ENCODE assay signal across 9 cellular contexts in the genomic region with DNA sequence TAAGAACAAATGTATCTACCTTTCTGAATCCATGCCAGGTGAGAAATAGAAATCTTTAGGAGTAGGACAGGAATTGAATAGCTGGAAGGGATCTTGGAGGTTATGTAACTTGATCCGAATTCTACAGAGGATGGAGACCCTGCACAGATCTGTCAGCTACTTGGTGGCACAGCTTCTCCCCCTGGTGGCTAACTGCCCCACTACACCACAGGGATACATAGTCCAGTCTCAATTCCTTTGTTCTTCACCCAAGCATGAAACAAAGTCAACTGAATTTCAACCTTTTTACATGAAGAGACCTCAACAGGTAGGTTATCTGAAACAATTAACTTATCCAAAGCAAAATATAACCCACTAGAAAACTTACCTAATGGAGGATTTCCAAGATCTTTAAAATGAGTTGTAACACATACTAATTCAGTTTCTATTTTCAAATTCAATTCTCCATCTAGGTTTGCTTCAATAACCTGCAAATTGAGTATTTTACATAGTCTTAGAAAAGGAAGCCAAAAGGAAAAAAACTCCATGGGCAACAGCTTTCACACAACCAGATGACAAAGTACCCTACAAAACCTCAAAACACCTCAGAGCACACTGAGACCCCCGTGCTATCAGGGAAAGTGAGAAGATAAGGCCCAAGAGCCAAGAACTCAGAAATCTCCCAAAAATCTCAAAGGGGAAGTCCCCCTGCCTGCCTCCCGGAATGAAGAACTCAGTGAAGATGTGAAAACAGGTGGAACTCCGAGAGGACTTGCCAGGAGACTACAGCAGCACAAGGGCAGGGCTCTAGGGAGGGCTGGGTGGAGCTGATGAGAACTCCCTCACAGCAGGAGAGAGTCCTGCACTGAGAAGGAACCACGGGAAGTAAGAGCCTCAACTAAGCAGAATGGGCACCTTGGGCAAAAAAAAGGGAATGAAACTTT. TPM values are rescaled to one million over a fixed set of nuclear protein-coding genes. Genes with fewer than 3 reads are reported as not detected.
A peak's percentile ranks its signal among the peaks of the same experiment; 100 is the strongest.
DNase-seq lines count a peak whose midpoint lies in the region; ATAC-seq and TF ChIP-seq lines count a peak whose summit lies in the region.
"Had no signal": no experiment of that assay in that cellular context is flagged by ENCODE, and none has a peak within 500 bp of the region (broad histone marks: within the 10 kb centered on the region; RNA-seq: fewer than 3 reads in every experiment).

No MANE protein-coding gene starts in this region.

- H3F3A ChIP-seq in SU-DHL-6 (ENCODE audit: insufficient read depth) = peaks cover 13% of the 10 kb centered on the region; the same call in 1 of the 2 replicates

- H3K9me2 ChIP-seq in SU-DHL-6 (replicated peaks; ENCODE audit: insufficient read depth, low read length) (no peaks in the 10 kb centered on the region), hepatocyte (replicated peaks; ENCODE audit: insufficient read depth) (no peaks in the 10 kb centered on the region)

- H3K9ac ChIP-seq in SU-DHL-6 (ENCODE audit: low read length) = no peak overlapping the region

- H3K4me1 ChIP-seq in ascending aorta (no peaks in the 10 kb centered on the region), hepatocyte (ENCODE audit: insufficient read depth) (peaks cover 5% of the 10 kb centered on the region), spleen (peaks cover 3 to 32% (median 12%) of the 10 kb centered on the region in 6 donors)

- DNase-seq in EL (peak; percentile 63), LHCN-M2 (ENCODE audit: low read depth) (peak; percentile 62), ascending aorta (ENCODE audit: low spot score in 2 of 2) (no peak), hepatocyte (ENCODE audit: low spot score) (peak; percentile 79), spleen (no peak)

- H3K36me3 ChIP-seq in SU-DHL-6 (ENCODE audit: low read length) (peaks cover 37% of the 10 kb centered on the region), ascending aorta (peaks cover 68 to 79% of the 10 kb centered on the region in 2 donors), hepatocyte (replicated peaks; ENCODE audit: insufficient read depth, low read depth) (no peaks in the 10 kb centered on the region), spleen (peaks cover 10 to 97% (median 71%) of the 10 kb centered on the region in 6 donors)

- no peak for TF ChIP-seq POLR2A in spleen (IDR thresholded peaks at IDR 0.05)

- H4K20me1 ChIP-seq in SU-DHL-6 (ENCODE audit: low read depth, low read length) (no peaks in the 10 kb centered on the region), hepatocyte (ENCODE audit: insufficient read depth, poor library complexity, severe bottlenecking) (no peaks in the 10 kb centered on the region)

- peak; percentile 81 for ATAC-seq in GM21619 (IDR thresholded peaks at IDR 0.05; ENCODE audit: unreplicated experiment)
- ATAC-seq in HG02840 (IDR thresholded peaks at IDR 0.05; ENCODE audit: low FRiP score, unreplicated experiment) = no peak

- H2AFZ ChIP-seq in SU-DHL-6 (ENCODE audit: low read depth, low read length, severe bottlenecking) (no peak overlapping the region), hepatocyte (no peak overlapping the region)

- no peak overlapping the region for H3K27ac ChIP-seq in SU-DHL-6 (ENCODE audit: low read depth, low read length)
- H3K27ac ChIP-seq in ascending aorta = no peak overlapping the region
- H3K27ac ChIP-seq in hepatocyte = peak overlapping the region; percentile 10
- peak overlapping the region in 5 of 8 donors; percentile 26 to 83 (median 70) for H3K27ac ChIP-seq in spleen
- H3K27ac ChIP-seq: epithelial cell of prostate had no signal

- H3K4me3 ChIP-seq in SU-DHL-6 (ENCODE audit: insufficient read depth, low read length, poor library complexity, severe bottlenecking) (no peak overlapping the region), ascending aorta (no peak overlapping the region), hepatocyte (no peak overlapping the region), spleen (no peak overlapping the region)

- no peaks in the 10 kb centered on the region for H3K79me2 ChIP-seq in SU-DHL-6 (ENCODE audit: insufficient read depth, low read length)
- H3K79me2 ChIP-seq in hepatocyte = no peaks in the 10 kb centered on the region

- intact Hi-C loops in ascending aorta (cut with DNase I) (no loop called here), spleen (cut with DNase I; ENCODE audit: low total_unique reads) (no loop called here)

- H3K4me2 ChIP-seq in SU-DHL-6 (ENCODE audit: low read depth, low read length, poor library complexity, severe bottlenecking) = no peak overlapping the region
- no peak overlapping the region for H3K4me2 ChIP-seq in hepatocyte

- H3K9me3 ChIP-seq in SU-DHL-6 (ENCODE audit: insufficient read depth, low read length) (no peaks in the 10 kb centered on the region), ascending aorta (no peaks in the 10 kb centered on the region), hepatocyte (ENCODE audit: low read depth) (no peaks in the 10 kb centered on the region), spleen (no peaks in the 10 kb centered on the region)

- TF ChIP-seq CTCF in SU-DHL-6 (IDR thresholded peaks at IDR 0.05; ENCODE audit: insufficient read depth, low read length, poor library complexity, severe bottlenecking) = peak; percentile 91
- peak; percentile 53 to 70 (median 69) for TF ChIP-seq CTCF in ascending aorta (IDR thresholded peaks at IDR 0.05)
- peak; percentile 85 for TF ChIP-seq CTCF in hepatocyte (IDR thresholded peaks at IDR 0.05; ENCODE audit: poor library complexity)
- TF ChIP-seq CTCF in spleen (IDR thresholded peaks at IDR 0.05 in 8 of 11, conservative IDR thresholded peaks at IDR 0.05 in 3 of 11) = peak; percentile 55 to 87 (median 80)

- WGBS in hepatocyte (ENCODE audit: low lambda C conversion rate, missing lambda C conversion rate) = 74% methylated on average over 5 of the region's 5 CpGs
- WGBS in spleen, 5 donors = 67 to 82% (median 71%) methylated on average over 5 of the region's 5 CpGs

- H3K27me3 ChIP-seq in SU-DHL-6 (ENCODE audit: low read length) (no peaks in the 10 kb centered on the region), ascending aorta (no peaks in the 10 kb centered on the region), hepatocyte (no peaks in the 10 kb centered on the region), spleen (replicated peaks in 1 of 7) (no peaks in the 10 kb centered on the region)

RNA-seq across cellular contexts. Expression of gene HUS1, which starts 10.3 kb away (rescaled TPM):
- total RNA-seq in LHCN-M2 (2014; rRNA removed) (47.7 and 57.2 TPM in 2 replicates), ascending aorta (30.4 TPM), hepatocyte (27.7 and 29.3 TPM in 2 replicates), spleen (10 to 100 TPM; 29.5 to 74.2 (median 37.3) TPM)
- 31.1 TPM for polyA plus RNA-seq in LHCN-M2 (2012)
- polyA plus RNA-seq in hepatocyte (11.5 and 16.1 TPM in 2 replicates), spleen (1 to 10 TPM; 4.8 to 8.7 (median 6.2) TPM)

RNA-seq across cellular contexts. Expression of gene PKD1L1, which starts 20.8 kb away (rescaled TPM):
- total RNA-seq in LHCN-M2 (2014; rRNA removed) (0.06 TPM in 2 replicates), ascending aorta (1.1 TPM), hepatocyte (under 0.01 and 0.07 TPM in 2 replicates), spleen (under 1 TPM; 0.28 to 0.85 (median 0.40) TPM)
- polyA plus RNA-seq in LHCN-M2 (2012) = 0.05 TPM
- polyA plus RNA-seq in hepatocyte (0.07 TPM in 1 of 2 replicates, not detected in the other), spleen (1 to 10 TPM in 2 of 3 donors, under 1 TPM in 1; 0.41 to 1.3 (median 1.1) TPM)

RNA-seq across cellular contexts. Expression of gene SUN3, which starts 59.8 kb away (rescaled TPM):
- total RNA-seq in LHCN-M2 (2014; rRNA removed) (not detected in 2 replicates), ascending aorta (not detected), hepatocyte (not detected in 2 replicates), spleen (not detected)
- polyA plus RNA-seq in LHCN-M2 (2012) = not detected
- polyA plus RNA-seq in hepatocyte (not detected in 2 replicates), spleen (not detected)

Comparison
In these comparisons a context has a peak if more than half of its experiments do, and no peak if none do; other contexts are left out.
1. DNase-seq: peak in EL (single experiment), LHCN-M2 (single experiment) and hepatocyte (single experiment); none in ascending aorta (0 of 2) and spleen (single experiment).
2. H3K27ac ChIP-seq: peak in hepatocyte (single experiment) and spleen (5 of 8); none in SU-DHL-6 (single experiment) and ascending aorta (0 of 2).
3. Peak in every context shown above with its lines, with median percentiles within 50 percentile points of each other: CTCF ChIP-seq.